In genomic region chr1:184859381-184860105, GRCh38 we compare ENCODE assay signal across 14 cellular contexts.
DNase-seq lines count a peak whose midpoint lies in the region; ATAC-seq and TF ChIP-seq lines count a peak whose summit lies in the region.
"Had no signal": no experiment of that assay in that cellular context is flagged by ENCODE, and none has a peak within 500 bp of the region (broad histone marks: within the 10 kb centered on the region; RNA-seq: fewer than 3 reads in every experiment).

No MANE protein-coding gene starts in this region.

- no peaks in the 10 kb centered on the region for H3K79me2 ChIP-seq in Karpas-422 (ENCODE audit: low read length)
- no peaks in the 10 kb centered on the region for H3K79me2 ChIP-seq in SK-N-SH (ENCODE audit: insufficient read depth)

- peak overlapping the region; percentile 36 for H3K4me2 ChIP-seq in Karpas-422 (ENCODE audit: low read depth, low read length, poor library complexity, severe bottlenecking)
- H3K4me2 ChIP-seq in SK-N-SH: no peak overlapping the region

- H3K9ac ChIP-seq in Karpas-422 (ENCODE audit: low read length) (no peak overlapping the region), SK-N-SH (no peak overlapping the region)

- intact Hi-C loops in activated CD4-positive, alpha-beta T cell treated with anti-CD3 and anti-CD28 coated beads for 36 hours (cut with DNase I, micrococcal nuclease): loop anchor here in 1 of 2 experiments (10.0 kb wide), 1 partner anchor 705 kb away; no protein-coding TSS in a partner anchor
- intact Hi-C loops in activated CD4-positive, alpha-beta T cell treated with anti-CD3 and anti-CD28 coated beads, Interleukin-2, amount 10 ng/mL, durations not matched to agents 24 days and 14 days (cut with micrococcal nuclease): loop anchor here (1.0 kb wide), 1 partner anchor 21 kb away; no protein-coding TSS in a partner anchor

- no peak overlapping the region for H2AFZ ChIP-seq in Karpas-422 (ENCODE audit: low read length)
- no peak overlapping the region for H2AFZ ChIP-seq in SK-N-SH (ENCODE audit: low read depth)

- H3K4me1 Mint-ChIP-seq in activated CD4-positive, alpha-beta T cell treated with anti-CD3 and anti-CD28 coated beads for 36 hours: no peaks in the 10 kb centered on the region
- peaks cover 6% of the 10 kb centered on the region for H3K4me1 Mint-ChIP-seq in activated CD4-positive, alpha-beta T cell treated with anti-CD3 and anti-CD28 coated beads, Interleukin-2, amount 10 ng/mL, durations not matched to agents 24 days and 14 days
- H3K4me1 Mint-ChIP-seq in chondrocyte (ENCODE audit: low read depth): peaks cover 3% of the 10 kb centered on the region

- CTCF ChIA-PET in activated CD4-positive, alpha-beta T cell treated with anti-CD3 and anti-CD28 coated beads for 36 hours (lab: Charles Lee): no interaction called here
- CTCF ChIA-PET in RWPE1 (lab: Yijun Ruan, JAX) (no interaction called here), SK-N-SH (lab: Yijun Ruan, JAX) (no interaction called here)

- no peak overlapping the region for H3K4me3 ChIP-seq in Karpas-422 (ENCODE audit: low read length)
- no peak overlapping the region for H3K4me3 ChIP-seq in SK-N-SH (ENCODE audit: low read depth in 2 of 2, low read length in 1 of 2)

- TF ChIP-seq CTCF in chondrocyte (IDR thresholded peaks at IDR 0.05) (no peak), RWPE1 (conservative IDR thresholded peaks at IDR 0.05; ENCODE audit: low read depth) (no peak), SK-N-SH (IDR thresholded peaks at IDR 0.05) (no peak)

- no peak overlapping the region for H3K27ac Mint-ChIP-seq in activated CD4-positive, alpha-beta T cell treated with anti-CD3 and anti-CD28 coated beads for 36 hours
- no peak overlapping the region for H3K27ac Mint-ChIP-seq in activated CD4-positive, alpha-beta T cell treated with anti-CD3 and anti-CD28 coated beads, Interleukin-2, amount 10 ng/mL, durations not matched to agents 24 days and 14 days
- no peak overlapping the region for H3K27ac Mint-ChIP-seq in chondrocyte (ENCODE audit: unreplicated experiment)
- H3K27ac Mint-ChIP-seq: activated CD4-positive, alpha-beta memory T cell treated with anti-CD3 and anti-CD28 coated beads for 36 hours had no signal

- WGBS in SK-N-SH (ENCODE audit: low lambda C conversion rate): 93% methylated on average over 5 of the region's 5 CpGs

- no peaks in the 10 kb centered on the region for H3K36me3 Mint-ChIP-seq in activated CD4-positive, alpha-beta T cell treated with anti-CD3 and anti-CD28 coated beads for 36 hours (ENCODE audit: low read depth)
- H3K36me3 Mint-ChIP-seq in activated CD4-positive, alpha-beta T cell treated with anti-CD3 and anti-CD28 coated beads, Interleukin-2, amount 10 ng/mL, durations not matched to agents 24 days and 14 days (ENCODE audit: low read depth): peaks cover 4% of the 10 kb centered on the region
- peaks cover 12% of the 10 kb centered on the region for H3K36me3 Mint-ChIP-seq in chondrocyte (ENCODE audit: low read depth)
- H3K36me3 Mint-ChIP-seq: activated CD4-positive, alpha-beta memory T cell treated with anti-CD3 and anti-CD28 coated beads for 36 hours had no signal

- H3K4me1 ChIP-seq in Karpas-422 (ENCODE audit: low read length) (peaks cover 32% of the 10 kb centered on the region), SK-N-SH (ENCODE audit: control insufficient read depth in 1 of 2, insufficient read depth in 2 of 2, low read depth in 1 of 2, low read length in 1 of 2) (peaks cover 7 to 14% of the 10 kb centered on the region in 2 experiments; a peak in 2 of 4 replicates)

- H4K20me1 ChIP-seq in Karpas-422 (ENCODE audit: insufficient read depth, low read depth, low read length) (no peaks in the 10 kb centered on the region), SK-N-SH (ENCODE audit: insufficient read depth) (no peaks in the 10 kb centered on the region)

- DNase-seq in activated CD4-positive, alpha-beta T cell treated with anti-CD3 and anti-CD28 coated beads for 36 hours: no peak
- DNase-seq in activated CD4-positive, alpha-beta T cell treated with anti-CD3 and anti-CD28 coated beads, Interleukin-2, amount 10 ng/mL, durations not matched to agents 24 days and 14 days: no peak
- DNase-seq in Karpas-422 (no peak), hepatic stellate cell (ENCODE audit: low spot score) (no peak), chondrocyte (ENCODE audit: low spot score) (no peak), RWPE1 (ENCODE audit: low spot score) (no peak), SK-N-SH (no peak)
- DNase-seq: activated CD4-positive, alpha-beta memory T cell treated with anti-CD3 and anti-CD28 coated beads for 36 hours; CD8-positive, alpha-beta memory T cell; effector memory CD4-positive, alpha-beta T cell; KBM-7; NCI-H187; T-helper 2 cell had no signal

- peaks cover 9% of the 10 kb centered on the region for H3F3A ChIP-seq in SK-N-SH (replicated peaks; ENCODE audit: insufficient read depth)

- no peak for TF ChIP-seq RAD21 in SK-N-SH (IDR thresholded peaks at IDR 0.05; ENCODE audit: low read length)

- H3K4me3 Mint-ChIP-seq in activated CD4-positive, alpha-beta T cell treated with anti-CD3 and anti-CD28 coated beads for 36 hours: no peak overlapping the region
- H3K4me3 Mint-ChIP-seq in activated CD4-positive, alpha-beta T cell treated with anti-CD3 and anti-CD28 coated beads, Interleukin-2, amount 10 ng/mL, durations not matched to agents 24 days and 14 days: no peak overlapping the region
- no peak overlapping the region for H3K4me3 Mint-ChIP-seq in chondrocyte (ENCODE audit: unreplicated experiment)
- H3K4me3 Mint-ChIP-seq: activated CD4-positive, alpha-beta memory T cell treated with anti-CD3 and anti-CD28 coated beads for 36 hours; CD8-positive, alpha-beta memory T cell had no signal

- ATAC-seq in activated CD4-positive, alpha-beta T cell treated with anti-CD3 and anti-CD28 coated beads for 36 hours: peak; percentile 16
- peak; percentile 52 for ATAC-seq in HG02885 (IDR thresholded peaks at IDR 0.05; ENCODE audit: poor library complexity, unreplicated experiment)

- H3K27me3 Mint-ChIP-seq in activated CD4-positive, alpha-beta T cell treated with anti-CD3 and anti-CD28 coated beads for 36 hours: no peaks in the 10 kb centered on the region
- peaks cover 4% of the 10 kb centered on the region for H3K27me3 Mint-ChIP-seq in activated CD4-positive, alpha-beta T cell treated with anti-CD3 and anti-CD28 coated beads, Interleukin-2, amount 10 ng/mL, durations not matched to agents 24 days and 14 days
- no peaks in the 10 kb centered on the region for H3K27me3 Mint-ChIP-seq in chondrocyte (ENCODE audit: low read depth)
- H3K27me3 Mint-ChIP-seq: activated CD4-positive, alpha-beta memory T cell treated with anti-CD3 and anti-CD28 coated beads for 36 hours; CD8-positive, alpha-beta memory T cell had no signal

- POLR2A ChIA-PET in activated CD4-positive, alpha-beta T cell treated with anti-CD3 and anti-CD28 coated beads for 36 hours (lab: Charles Lee): interaction anchor here (0.7 kb wide), 1 partner anchor 19 kb away, joined by 6 read pairs; no protein-coding TSS in a partner anchor
- POLR2A ChIA-PET in RWPE1 (lab: Yijun Ruan, JAX; ENCODE audit: low non-redundant PET): no interaction called here
- POLR2A ChIA-PET in SK-N-SH (lab: Yijun Ruan, JAX): no interaction called here

- H3K9me3 ChIP-seq in Karpas-422 (ENCODE audit: low read length) (no peaks in the 10 kb centered on the region), SK-N-SH (no peaks in the 10 kb centered on the region; the same call in 1 of the 2 replicates)

- H3K27me3 ChIP-seq in Karpas-422 (ENCODE audit: low read length) (no peaks in the 10 kb centered on the region), SK-N-SH (ENCODE audit: insufficient read depth) (no peaks in the 10 kb centered on the region)

- TF ChIP-seq EP300 in SK-N-SH (IDR thresholded peaks at IDR 0.05; ENCODE audit: borderline replicate concordance in 1 of 2, low read depth in 1 of 2, low read length in 1 of 2): no peak

- H3K27ac ChIP-seq in Karpas-422 (ENCODE audit: low read length) (peak overlapping the region; percentile 82), RWPE1 (no peak overlapping the region), SK-N-SH (ENCODE audit: low read depth in 2 of 2, low read length in 1 of 2) (no peak overlapping the region)

- H3K9me2 ChIP-seq in Karpas-422 (replicated peaks; ENCODE audit: insufficient read depth, low read length) (no peaks in the 10 kb centered on the region), SK-N-SH (no peaks in the 10 kb centered on the region)

- H3K36me3 ChIP-seq in Karpas-422 (ENCODE audit: insufficient read depth, low read length) (no peaks in the 10 kb centered on the region), SK-N-SH (replicated peaks in 1 of 2; ENCODE audit: control insufficient read depth in 1 of 2, insufficient read depth in 2 of 2, low read length in 1 of 2) (no peaks in the 10 kb centered on the region)

- H3K9me3 Mint-ChIP-seq in activated CD4-positive, alpha-beta T cell treated with anti-CD3 and anti-CD28 coated beads for 36 hours (ENCODE audit: low read depth): no peaks in the 10 kb centered on the region
- no peaks in the 10 kb centered on the region for H3K9me3 Mint-ChIP-seq in activated CD4-positive, alpha-beta T cell treated with anti-CD3 and anti-CD28 coated beads, Interleukin-2, amount 10 ng/mL, durations not matched to agents 24 days and 14 days
- H3K9me3 Mint-ChIP-seq in chondrocyte (ENCODE audit: low read depth): no peaks in the 10 kb centered on the region
- H3K9me3 Mint-ChIP-seq: activated CD4-positive, alpha-beta memory T cell treated with anti-CD3 and anti-CD28 coated beads for 36 hours; CD8-positive, alpha-beta memory T cell had no signal

TF ChIP-seq in SK-N-SH, 30 proteins besides CTCF, POLR2A, EP300 and RAD21:
- no peak for TF ChIP-seq NRF1 (IDR thresholded peaks at IDR 0.05; ENCODE audit: low read depth, low read length)
- TF ChIP-seq ZBTB33 (IDR thresholded peaks at IDR 0.05; ENCODE audit: borderline replicate concordance, low read depth): no peak
- TF ChIP-seq POLR2AphosphoS5 (IDR thresholded peaks at IDR 0.05; ENCODE audit: low read depth, low read length): no peak
